ENCODE assay signal across 8 cellular contexts in the genomic region with DNA sequence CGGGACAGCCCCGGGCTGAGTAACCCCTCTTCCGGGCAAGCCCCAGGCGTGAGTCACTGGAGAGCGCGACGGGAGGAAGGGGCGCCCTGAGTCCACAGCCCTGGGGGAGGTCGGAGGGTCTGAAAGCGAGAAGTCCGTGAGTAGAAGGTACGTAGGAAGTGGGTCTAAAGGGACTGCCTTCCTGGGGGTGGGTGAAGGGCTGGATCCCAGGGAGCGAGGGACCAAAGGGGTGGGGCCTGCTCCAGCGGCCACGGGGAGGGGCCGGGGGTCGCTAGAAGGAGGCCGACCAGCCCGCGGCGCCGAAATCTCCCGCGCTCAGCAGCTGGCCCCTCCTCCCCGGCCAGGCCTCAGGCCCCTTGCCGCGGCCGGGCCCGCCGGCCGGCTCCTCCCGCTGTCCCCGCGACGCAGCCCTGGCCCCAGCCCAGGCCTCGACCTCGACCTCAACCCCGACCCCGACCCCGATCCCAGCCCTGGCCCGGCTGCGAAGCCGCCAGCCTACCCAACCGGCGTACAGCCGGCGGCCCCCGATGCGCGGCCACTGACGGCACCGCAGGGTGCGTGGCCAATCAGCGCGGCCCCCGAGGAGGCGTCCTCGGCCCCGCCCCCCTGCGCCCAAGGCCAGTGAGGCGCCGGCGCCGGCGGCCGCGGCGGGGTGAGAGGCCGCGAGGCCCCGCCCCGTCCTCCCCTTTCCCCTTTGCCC. TPM values are rescaled to one million over a fixed set of nuclear protein-coding genes. Genes with fewer than 3 reads are reported as not detected.
DNase-seq lines count a peak whose midpoint lies in the region; ATAC-seq, FAIRE-seq and TF ChIP-seq lines count a peak whose summit lies in the region.

No MANE protein-coding gene starts in this region.

- H3K79me2 ChIP-seq in keratinocyte (ENCODE audit: control insufficient read depth, insufficient read depth, low read length) = peaks cover 44% of the 10 kb centered on the region

- no peak for FAIRE-seq in keratinocyte (lab: Jason Lieb, UNC)

- H3K9me1 ChIP-seq in keratinocyte (ENCODE audit: control insufficient read depth, extremely low read depth, insufficient read depth, low read length) = no peaks in the 10 kb centered on the region

- dilution Hi-C loops in keratinocyte (cut with MboI; ENCODE audit: extremely low pct_ligation_motif_present, low sequenced_read_pairs) = no loop called here

- H3K27me3 ChIP-seq in keratinocyte (ENCODE audit: control insufficient read depth, extremely low read depth, insufficient read depth, low read length) = no peaks in the 10 kb centered on the region

- peak overlapping the region; percentile 84 for H3K9ac ChIP-seq in keratinocyte (ENCODE audit: control insufficient read depth, extremely low read depth, insufficient read depth, low read length)

- H3K27ac ChIP-seq in keratinocyte (ENCODE audit: control insufficient read depth, insufficient read depth, low read length) = peak overlapping the region; percentile 81

- H3K4me3 ChIP-seq in keratinocyte (ENCODE audit: control insufficient read depth in 2 of 3, extremely low read depth in 1 of 3, insufficient read depth in 2 of 3, low read depth in 1 of 3, low read length in 3 of 3) = peak overlapping the region; percentile 69 to 85 (median 79)

- ATAC-seq in GM19035 (IDR thresholded peaks at IDR 0.05; ENCODE audit: unreplicated experiment) (peak; percentile 88), HG03196 (IDR thresholded peaks at IDR 0.05; ENCODE audit: unreplicated experiment) (peak; percentile 91)
- peak; percentile 87 to 94 for ATAC-seq in activated CD4-positive, CD25-positive, alpha-beta regulatory T cell treated with anti-CD3 and anti-CD28 coated beads, Interleukin-2, amount 50 U/mL, for 24 hours

- DNase-seq in AML-193 (lab: John Stamatoyannopoulos, UW) = peak; percentile 83 to 88
- DNase-seq in NCI-H345 treated with DMSO at 0.1 percent for 48 hours (lab: John Stamatoyannopoulos, UW; ENCODE audit: unreplicated experiment) = peak; percentile 82
- DNase-seq in cerebellar cortex (ENCODE audit: low spot score) = peak; percentile 87
- no peak for DNase-seq in keratinocyte (ENCODE audit: low read depth, low spot score)
- peak; percentile 56 to 89 (median 76) for DNase-seq in stimulated activated CD4-positive, alpha-beta T cell treated with anti-CD3 and anti-CD28 coated beads, Interleukin-12 subunit alpha, Interleukin-12 subunit beta, amount 100 ng/mL, for 48 hours (ENCODE audit: low read depth in 2 of 3, low spot score in 1 of 3)

- peaks cover 2% of the 10 kb centered on the region for H4K20me1 ChIP-seq in keratinocyte (ENCODE audit: control insufficient read depth, extremely low read depth, insufficient read depth, low read length)

- peaks cover 23% of the 10 kb centered on the region for H3K4me1 ChIP-seq in keratinocyte (ENCODE audit: control insufficient read depth, extremely low read depth, insufficient read depth, low read length)

- TF ChIP-seq CTCF in keratinocyte (optimal IDR thresholded peaks at IDR 0.05 in 1 of 3, IDR thresholded peaks at IDR 0.05 in 1 of 3, conservative IDR thresholded peaks at IDR 0.05 in 1 of 3; ENCODE audit: extremely low read depth in 1 of 3, insufficient read depth in 2 of 3, low read length in 3 of 3) = no peak

- H3K9me3 ChIP-seq in keratinocyte (ENCODE audit: control insufficient read depth, low read depth, low read length) = no peaks in the 10 kb centered on the region

- peaks cover 0 to 8% of the 10 kb centered on the region in 2 experiments for H3K36me3 ChIP-seq in keratinocyte (ENCODE audit: control insufficient read depth in 2 of 2, extremely low read depth in 1 of 2, insufficient read depth in 2 of 2, low read length in 2 of 2)

- peak overlapping the region; percentile 86 for H2AFZ ChIP-seq in keratinocyte (ENCODE audit: control insufficient read depth, low read length)

- H3K4me2 ChIP-seq in keratinocyte (ENCODE audit: control insufficient read depth, extremely low read depth, insufficient read depth, low read depth, low read length) = peak overlapping the region; percentile 90

RNA-seq across cellular contexts. Expression of a gene that starts 22.5 kb away (rescaled TPM):
- polyA plus RNA-seq in keratinocyte = 88.1 to 130 TPM (median 115 TPM) in 3 replicates
- 70.0 TPM for polyA plus RNA-seq in keratinocyte (2011; ENCODE audit: low read depth)
- 72.4 and 129 TPM in 2 replicates for polyA plus RNA-seq in keratinocyte (2011; cell fraction: cytosol; rRNA removed)
- 103 and 118 TPM in 2 replicates for polyA plus RNA-seq in keratinocyte (2011; cell fraction: nucleus; rRNA removed)
- 55.9 and 89.0 TPM in 2 replicates for polyA plus RNA-seq in keratinocyte (2012; ENCODE audit: low replicate concordance)
- polyA minus RNA-seq in keratinocyte = 72.7 to 200 TPM (median 108 TPM) in 3 replicates
- polyA minus RNA-seq in keratinocyte (2011; cell fraction: cytosol; rRNA and poly(A)+ RNA removed) = 82.5 TPM
- 67.7 and 129 TPM in 2 replicates for polyA minus RNA-seq in keratinocyte (2011; cell fraction: nucleus; rRNA and poly(A)+ RNA removed)
